26 cellular contexts compared by ENCODE assay signal in genomic region chr2:149650006-149650405, GRCh38.
DNase-seq lines count a peak whose midpoint lies in the region; ATAC-seq and TF ChIP-seq lines count a peak whose summit lies in the region.
"Had no signal": no experiment of that assay in that cellular context is flagged by ENCODE, and none has a peak within 500 bp of the region (broad histone marks: within the 10 kb centered on the region; RNA-seq: fewer than 3 reads in every experiment).

No MANE protein-coding gene starts in this region.

- no peaks in the 10 kb centered on the region for H3K79me1 ChIP-seq in mesendoderm (ENCODE audit: low read length)

- DNase-seq in mammary epithelial cell (peak; percentile 12), breast epithelium (ENCODE audit: low spot score in 2 of 2) (no peak), fibroblast of pulmonary artery (ENCODE audit: low read depth) (peak; percentile 77), mesendoderm (no peak), tibial nerve (ENCODE audit: low spot score in 2 of 2) (no peak), esophagus squamous epithelium (lab: John Stamatoyannopoulos, UW) (no peak), COR-L47 (lab: John Stamatoyannopoulos, UW) (no peak), gastrocnemius medialis (no peak)
- DNase-seq: 8988T; activated CD4-positive, CD25-positive, alpha-beta regulatory T cell treated with anti-CD3 and anti-CD28 coated beads, Interleukin-2, amount 50 U/mL, for 72 hours; activated CD8-positive, alpha-beta T cell treated with anti-CD3 and anti-CD28 coated beads for 36 hours; activated gamma-delta T cell; activated naive CD8-positive, alpha-beta T cell treated with anti-CD3 and anti-CD28 coated beads, Interleukin-2, amount 50 U/mL, for 24 hours; AML-193; CD8-positive, alpha-beta T cell; DMS53; Kasumi-1; left cardiac atrium; NCI-H1048; NCI-H187 treated with DMSO at 0.1 percent for 48 hours; NCI-H748 treated with DMSO at 0.1 percent for 48 hours; SHP77; stimulated activated CD4-positive, alpha-beta T cell treated with anti-CD3 and anti-CD28 coated beads, Interleukin-1b, Interleukin-23, amount 100 ng/mL, for 48 hours had no signal

- H4K8ac ChIP-seq in mesendoderm (ENCODE audit: low read depth, low read length) = no peak overlapping the region

- H3K79me2 ChIP-seq in mammary epithelial cell (ENCODE audit: insufficient read depth, low read length) (no peaks in the 10 kb centered on the region), mesendoderm (ENCODE audit: control insufficient read depth, insufficient read depth, low read length) (no peaks in the 10 kb centered on the region)

- WGBS in mammary epithelial cell (ENCODE audit: low coverage, missing lambda C conversion rate) = 83% methylated on average over 1 of the region's 1 CpG
- WGBS in mesendoderm (ENCODE audit: extremely low coverage, insufficient coverage, low lambda C conversion rate) = no CpG with 5 or more reads among the region's 1 CpG
- WGBS in tibial nerve, 2 donors = 67 to 82% methylated on average over 1 of the region's 1 CpG
- 63 to 69% methylated on average over 1 of the region's 1 CpG for WGBS in esophagus squamous epithelium, 2 donors

- ATAC-seq in gastrocnemius medialis = no peak
- ATAC-seq: activated CD8-positive, alpha-beta T cell treated with anti-CD3 and anti-CD28 coated beads for 36 hours; activated naive CD8-positive, alpha-beta T cell treated with anti-CD3 and anti-CD28 coated beads, Interleukin-2, amount 50 U/mL, for 24 hours; CD8-positive, alpha-beta T cell; left cardiac atrium; stimulated activated effector memory CD8-positive, alpha-beta T cell treated with anti-CD3 and anti-CD28 coated beads, Interleukin-12 subunit alpha, Interleukin-12 subunit beta, amount 100 ng/mL, for 72 hours had no signal

- H3K56ac ChIP-seq in mesendoderm (ENCODE audit: low read length) = no peak overlapping the region

- TF ChIP-seq POLR2A in breast epithelium (IDR thresholded peaks at IDR 0.05) = no peak
- TF ChIP-seq POLR2A in tibial nerve (IDR thresholded peaks at IDR 0.05) = no peak
- TF ChIP-seq POLR2A in esophagus squamous epithelium (IDR thresholded peaks at IDR 0.05) = no peak
- no peak for TF ChIP-seq POLR2A in gastrocnemius medialis (IDR thresholded peaks at IDR 0.05)

- H2BK5ac ChIP-seq in mesendoderm (ENCODE audit: low read length) = no peak overlapping the region

- H2BK15ac ChIP-seq in mesendoderm (replicated peaks; ENCODE audit: low read depth) = peak overlapping the region; percentile 74

- H3K36me3 ChIP-seq in mammary epithelial cell (ENCODE audit: insufficient read depth, low read length) (no peaks in the 10 kb centered on the region), breast epithelium (no peaks in the 10 kb centered on the region), mesendoderm (ENCODE audit: control insufficient read depth, insufficient read depth, low read length) (no peaks in the 10 kb centered on the region), tibial nerve (no peaks in the 10 kb centered on the region), esophagus squamous epithelium (no peaks in the 10 kb centered on the region), gastrocnemius medialis (no peaks in the 10 kb centered on the region)
- H3K36me3 ChIP-seq: neural progenitor cell, suprapubic skin had no signal

- no peak overlapping the region for H4K5ac ChIP-seq in mesendoderm (ENCODE audit: low read length)

- H3K27me3 ChIP-seq in mammary epithelial cell (ENCODE audit: insufficient read depth, low read length) (no peaks in the 10 kb centered on the region), breast epithelium (no peaks in the 10 kb centered on the region), mesendoderm (ENCODE audit: insufficient read depth, low read length, poor library complexity) (no peaks in the 10 kb centered on the region), tibial nerve (no peaks in the 10 kb centered on the region), esophagus squamous epithelium (no peaks in the 10 kb centered on the region), gastrocnemius medialis (no peaks in the 10 kb centered on the region)
- H3K27me3 ChIP-seq: neural progenitor cell, suprapubic skin had no signal

- no TSS peak for BruUV-seq in mammary epithelial cell (replicated peaks; lab: Mats Ljungman, UMichigan)

- dilution Hi-C loops in mammary epithelial cell (cut with HindIII; ENCODE audit: low sequenced_read_pairs) = no loop called here

- CTCF ChIA-PET in mammary epithelial cell (lab: Charles Lee; ENCODE audit: low non-redundant PET) = no interaction called here

- intact Hi-C loops in mammary epithelial cell (cut with micrococcal nuclease) (no loop called here), breast epithelium (cut with DNase I; ENCODE audit: low total_unique reads) (no loop called here), esophagus squamous epithelium (cut with DNase I) (no loop called here), gastrocnemius medialis (cut with DNase I; ENCODE audit: low total_unique reads) (no loop called here)

- H3K27ac ChIP-seq in mammary epithelial cell (ENCODE audit: insufficient read depth, low read depth, low read length) (no peak overlapping the region), breast epithelium (no peak overlapping the region), mesendoderm (ENCODE audit: low read depth, low read length) (no peak overlapping the region), tibial nerve (no peak overlapping the region), esophagus squamous epithelium (no peak overlapping the region), gastrocnemius medialis (no peak overlapping the region)
- H3K27ac ChIP-seq: neural progenitor cell, suprapubic skin had no signal

- H4K20me1 ChIP-seq in mammary epithelial cell (ENCODE audit: insufficient read depth, low read length) = no peaks in the 10 kb centered on the region

- no peak for TF ChIP-seq CTCF in mammary epithelial cell (conservative IDR thresholded peaks at IDR 0.05 in 1 of 2, IDR thresholded peaks at IDR 0.05 in 1 of 2; ENCODE audit: extremely low read depth in 1 of 2, insufficient read depth in 1 of 2, low read depth in 1 of 2, low read length in 2 of 2)
- no peak for TF ChIP-seq CTCF in breast epithelium (IDR thresholded peaks at IDR 0.05)
- no peak for TF ChIP-seq CTCF in fibroblast of pulmonary artery (IDR thresholded peaks at IDR 0.05; ENCODE audit: low read length, missing control alignments)
- no peak for TF ChIP-seq CTCF in tibial nerve (IDR thresholded peaks at IDR 0.05)
- TF ChIP-seq CTCF in esophagus squamous epithelium (IDR thresholded peaks at IDR 0.05) = no peak
- TF ChIP-seq CTCF in gastrocnemius medialis (IDR thresholded peaks at IDR 0.05 in 4 of 5, conservative IDR thresholded peaks at IDR 0.05 in 1 of 5) = no peak

- in situ Hi-C loops in mammary epithelial cell (cut with MboI; ENCODE audit: low sequenced_read_pairs in 2 of 2) = no loop called here
- in situ Hi-C loops in gastrocnemius medialis (cut with MboI; ENCODE audit: low sequenced_read_pairs in 4 of 4) = no loop called here

- no peak overlapping the region for H3K4me2 ChIP-seq in mammary epithelial cell (ENCODE audit: insufficient read depth, low read depth, low read length)
- no peak overlapping the region for H3K4me2 ChIP-seq in mesendoderm (ENCODE audit: low read length)
- H3K4me2 ChIP-seq: neural progenitor cell had no signal

- H3K4me1 ChIP-seq in mammary epithelial cell (ENCODE audit: insufficient read depth, low read length) = peaks cover 13% of the 10 kb centered on the region
- H3K4me1 ChIP-seq in breast epithelium = no peaks in the 10 kb centered on the region
- peaks cover 3% of the 10 kb centered on the region for H3K4me1 ChIP-seq in mesendoderm (ENCODE audit: control insufficient read depth, low read depth, low read length)
- no peaks in the 10 kb centered on the region for H3K4me1 ChIP-seq in tibial nerve
- no peaks in the 10 kb centered on the region for H3K4me1 ChIP-seq in esophagus squamous epithelium
- H3K4me1 ChIP-seq in gastrocnemius medialis = no peaks in the 10 kb centered on the region
- H3K4me1 ChIP-seq: neural progenitor cell had no signal

- H2AFZ ChIP-seq in mammary epithelial cell (ENCODE audit: low read depth, low read length) = no peak overlapping the region
- H2AFZ ChIP-seq: neural progenitor cell had no signal

- H2BK120ac ChIP-seq in mesendoderm (ENCODE audit: low read depth, low read length) = no peak overlapping the region

- no peak overlapping the region for H2AK5ac ChIP-seq in mesendoderm (ENCODE audit: low read length)

- no peak overlapping the region for H3K18ac ChIP-seq in mesendoderm (ENCODE audit: low read length)

- H3K9ac ChIP-seq in mammary epithelial cell (ENCODE audit: insufficient read depth, low read length) = no peak overlapping the region
- no peak overlapping the region for H3K9ac ChIP-seq in mesendoderm (ENCODE audit: low read length)
- H3K9ac ChIP-seq: neural progenitor cell had no signal

- no peak overlapping the region for H3K4ac ChIP-seq in mesendoderm (ENCODE audit: low read depth, low read length)

- no peak overlapping the region for H3K23ac ChIP-seq in mesendoderm (ENCODE audit: low read length)

- no peak for TF ChIP-seq EP300 in tibial nerve (IDR thresholded peaks at IDR 0.05)

- H3K4me3 ChIP-seq in mammary epithelial cell (replicated peaks in 1 of 3; ENCODE audit: insufficient read depth in 1 of 3, low read depth in 2 of 3, low read length in 3 of 3) = no peak overlapping the region
- H3K4me3 ChIP-seq in breast epithelium = no peak overlapping the region
- H3K4me3 ChIP-seq in fibroblast of pulmonary artery (replicated peaks; ENCODE audit: low read depth, low read length) = no peak overlapping the region
- no peak overlapping the region for H3K4me3 ChIP-seq in mesendoderm (ENCODE audit: low read length)
- H3K4me3 ChIP-seq in tibial nerve = no peak overlapping the region
- H3K4me3 ChIP-seq in esophagus squamous epithelium = no peak overlapping the region
- no peak overlapping the region for H3K4me3 ChIP-seq in gastrocnemius medialis
- H3K4me3 ChIP-seq: neural progenitor cell, suprapubic skin had no signal

- no peaks in the 10 kb centered on the region for H3K9me3 ChIP-seq in mammary epithelial cell (replicated peaks; ENCODE audit: insufficient read depth, low read length)
- no peaks in the 10 kb centered on the region for H3K9me3 ChIP-seq in breast epithelium
- H3K9me3 ChIP-seq in tibial nerve = no peaks in the 10 kb centered on the region
- no peaks in the 10 kb centered on the region for H3K9me3 ChIP-seq in esophagus squamous epithelium
- no peaks in the 10 kb centered on the region for H3K9me3 ChIP-seq in gastrocnemius medialis
- H3K9me3 ChIP-seq: suprapubic skin had no signal

Comparison
In these comparisons a context has a peak if more than half of its experiments do, and no peak if none do; other contexts are left out.
1. DNase-seq: peak in mammary epithelial cell (single experiment) and fibroblast of pulmonary artery (single experiment); none in breast epithelium (0 of 2), mesendoderm (single experiment), tibial nerve (0 of 2), esophagus squamous epithelium (single experiment), COR-L47 (single experiment) and gastrocnemius medialis (0 of 2).